ENCODE assay signal across 1 cellular context in the genomic region with DNA sequence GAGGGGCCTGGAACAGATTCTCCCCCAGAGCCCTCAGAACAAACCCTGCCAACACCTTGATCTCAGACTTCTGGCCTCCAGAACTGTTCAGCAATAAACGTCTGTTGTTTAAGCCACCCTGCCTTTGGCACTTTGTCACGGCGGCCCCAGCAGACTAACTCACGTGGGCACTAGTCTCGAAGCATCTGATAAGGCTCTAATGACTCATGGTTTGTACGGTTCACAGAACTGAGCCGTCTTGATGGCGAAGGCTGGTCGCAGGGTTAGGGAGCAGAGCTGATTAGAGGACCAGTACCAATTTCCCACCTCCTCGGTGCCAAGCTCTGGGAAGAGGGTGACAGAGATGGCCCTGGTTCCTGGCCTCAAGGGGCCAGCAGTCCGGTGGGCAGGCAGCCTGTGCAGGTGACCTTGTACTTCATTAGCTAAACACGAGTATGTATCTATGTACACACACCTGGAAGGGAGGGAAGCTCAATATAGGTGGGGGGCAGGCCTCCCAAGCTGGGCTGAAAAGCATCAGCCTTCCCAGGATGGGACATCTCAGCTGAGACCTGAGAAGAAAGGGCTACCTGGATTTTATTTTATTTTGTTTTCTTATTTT.
A peak's percentile ranks its signal among the peaks of the same experiment; 100 is the strongest.
TF ChIP-seq lines count a peak whose summit lies in the region.

No MANE protein-coding gene starts in this region.

TF ChIP-seq in K562, 482 proteins besides CTCF, POLR2A, EP300 and RAD21 (continued from another document):
- TF ChIP-seq, protein P1, sequence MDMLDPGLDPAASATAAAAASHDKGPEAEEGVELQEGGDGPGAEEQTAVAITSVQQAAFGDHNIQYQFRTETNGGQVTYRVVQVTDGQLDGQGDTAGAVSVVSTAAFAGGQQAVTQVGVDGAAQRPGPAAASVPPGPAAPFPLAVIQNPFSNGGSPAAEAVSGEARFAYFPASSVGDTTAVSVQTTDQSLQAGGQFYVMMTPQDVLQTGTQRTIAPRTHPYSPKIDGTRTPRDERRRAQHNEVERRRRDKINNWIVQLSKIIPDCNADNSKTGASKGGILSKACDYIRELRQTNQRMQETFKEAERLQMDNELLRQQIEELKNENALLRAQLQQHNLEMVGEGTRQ (CRISPR knock-in tag; IDR thresholded peaks at IDR 0.05): peak; percentile 72
- TF ChIP-seq, protein P2, sequence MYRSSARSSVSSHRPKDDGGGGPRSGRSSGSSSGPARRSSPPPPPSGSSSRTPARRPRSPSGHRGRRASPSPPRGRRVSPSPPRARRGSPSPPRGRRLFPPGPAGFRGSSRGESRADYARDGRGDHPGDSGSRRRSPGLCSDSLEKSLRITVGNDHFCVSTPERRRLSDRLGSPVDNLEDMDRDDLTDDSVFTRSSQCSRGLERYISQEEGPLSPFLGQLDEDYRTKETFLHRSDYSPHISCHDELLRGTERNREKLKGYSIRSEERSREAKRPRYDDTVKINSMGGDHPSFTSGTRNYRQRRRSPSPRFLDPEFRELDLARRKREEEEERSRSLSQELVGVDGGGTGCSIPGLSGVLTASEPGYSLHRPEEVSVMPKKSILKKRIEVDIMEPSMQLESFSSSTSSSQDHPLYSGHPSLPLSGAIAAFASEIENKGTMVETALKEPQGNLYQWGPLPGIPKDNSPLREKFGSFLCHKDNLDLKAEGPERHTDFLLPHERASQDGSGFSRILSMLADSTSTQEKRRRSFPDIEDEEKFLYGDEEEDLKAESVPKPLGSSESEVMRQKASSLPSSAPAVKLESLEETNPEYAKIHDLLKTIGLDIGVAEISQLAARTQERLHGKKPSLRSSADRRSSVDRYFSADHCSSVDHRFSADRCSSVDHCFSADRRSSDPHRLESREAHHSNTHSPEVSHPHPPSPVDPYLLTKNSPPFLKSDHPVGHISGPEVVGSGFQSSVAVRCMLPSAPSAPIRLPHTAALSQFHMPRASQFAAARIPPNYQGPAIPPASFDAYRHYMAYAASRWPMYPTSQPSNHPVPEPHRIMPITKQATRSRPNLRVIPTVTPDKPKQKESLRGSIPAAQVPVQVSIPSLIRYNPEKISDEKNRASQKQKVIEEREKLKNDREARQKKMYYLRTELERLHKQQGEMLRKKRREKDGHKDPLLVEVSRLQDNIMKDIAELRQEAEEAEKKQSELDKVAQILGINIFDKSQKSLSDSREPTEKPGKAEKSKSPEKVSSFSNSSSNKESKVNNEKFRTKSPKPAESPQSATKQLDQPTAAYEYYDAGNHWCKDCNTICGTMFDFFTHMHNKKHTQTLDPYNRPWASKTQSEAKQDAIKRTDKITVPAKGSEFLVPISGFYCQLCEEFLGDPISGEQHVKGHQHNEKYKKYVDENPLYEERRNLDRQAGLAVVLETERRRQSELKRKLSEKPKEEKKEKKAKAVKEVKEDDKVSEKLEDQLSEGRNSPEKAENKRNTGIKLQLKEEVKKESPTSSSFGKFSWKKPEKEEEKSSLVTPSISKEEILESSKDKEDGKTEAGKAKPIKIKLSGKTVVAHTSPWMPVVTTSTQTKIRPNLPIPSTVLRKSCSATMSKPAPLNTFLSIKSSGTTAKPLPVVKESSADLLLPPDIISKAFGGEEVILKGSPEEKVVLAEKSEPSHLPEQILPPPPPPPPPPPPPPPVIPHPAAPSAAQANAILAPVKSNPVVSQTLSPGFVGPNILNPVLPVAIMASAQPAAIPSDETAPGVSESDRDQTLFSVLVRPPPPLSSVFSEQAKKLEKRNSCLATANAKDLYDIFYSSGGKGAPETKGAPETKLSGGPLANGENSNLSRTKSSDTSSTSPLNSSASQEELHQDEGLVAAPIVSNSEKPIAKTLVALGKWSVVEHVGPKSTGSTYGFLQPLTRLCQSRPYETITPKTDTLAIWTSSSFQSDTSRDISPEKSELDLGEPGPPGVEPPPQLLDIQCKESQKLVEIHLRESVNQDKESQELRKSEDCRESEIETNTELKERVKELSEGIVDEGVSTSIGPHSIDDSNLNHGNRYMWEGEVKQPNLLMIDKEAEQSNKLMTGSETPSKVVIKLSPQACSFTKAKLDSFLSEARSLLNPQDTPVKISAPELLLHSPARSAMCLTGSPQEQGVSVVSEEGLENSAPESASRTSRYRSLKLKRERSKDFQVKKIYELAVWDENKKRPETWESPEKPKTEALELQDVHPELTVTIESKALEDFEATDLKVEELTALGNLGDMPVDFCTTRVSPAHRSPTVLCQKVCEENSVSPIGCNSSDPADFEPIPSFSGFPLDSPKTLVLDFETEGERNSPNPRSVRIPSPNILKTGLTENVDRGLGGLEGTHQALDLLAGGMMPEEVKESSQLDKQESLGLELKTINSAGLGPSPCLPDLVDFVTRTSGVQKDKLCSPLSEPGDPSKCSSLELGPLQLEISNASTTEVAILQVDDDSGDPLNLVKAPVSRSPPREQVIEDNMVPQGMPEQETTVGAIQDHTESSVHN (IDR thresholded peaks at IDR 0.05; ENCODE audit: borderline replicate concordance in 1 of 2, low read depth in 1 of 2): peak in 1 of 2 experiments; percentile 59; a peak in 1 of 4 replicates
- no peak for TF ChIP-seq CTCFL (IDR thresholded peaks at IDR 0.05; ENCODE audit: borderline replicate concordance, insufficient read depth, low read depth, low read length, poor library complexity, severe bottlenecking)
TF ChIP-seq in K562: peak in this region for 41.
